13 cellular contexts compared by ENCODE assay signal in genomic region chr16:67858448-67858993, GRCh38. TPM values are rescaled to one million over a fixed set of nuclear protein-coding genes. Genes with fewer than 3 reads are reported as not detected.
A peak's percentile ranks its signal among the peaks of the same experiment; 100 is the strongest.
DNase-seq lines count a peak whose midpoint lies in the region; ATAC-seq, FAIRE-seq and TF ChIP-seq lines count a peak whose summit lies in the region.
"Had no signal": no experiment of that assay in that cellular context is flagged by ENCODE, and none has a peak within 500 bp of the region (broad histone marks: within the 10 kb centered on the region; RNA-seq: fewer than 3 reads in every experiment).

No MANE protein-coding gene starts in this region.

- H3K4me3 Mint-ChIP-seq in T-cell, result no peak overlapping the region
- no peak overlapping the region for H3K4me3 Mint-ChIP-seq in endothelial cell (ENCODE audit: unreplicated experiment)
- H3K4me3 Mint-ChIP-seq in natural killer cell treated with Interleukin-12 subunit alpha and Interleukin-12 subunit beta and Interleukin-15 and Interleukin-18, amount 100 ng/mL, for 72 hours, result no peak overlapping the region

- CTCF ChIA-PET in AG04450 (lab: Charles Lee), result interaction anchor here (0.5 to 0.6 kb wide), 3 partner anchors 36 to 388 kb away, joined by 3 to 5 read pairs (median 3); no protein-coding TSS in a partner anchor
- CTCF ChIA-PET in T-cell (lab: Charles Lee), result no interaction called here

- no peaks in the 10 kb centered on the region for H3K9me3 ChIP-seq in AG04450 (ENCODE audit: control insufficient read depth, insufficient read depth, low read length)
- H3K9me3 ChIP-seq: BLaER1 treated with 17β-estradiol and CSF1 and Interleukin-3, amounts not matched to agents 10 nM and 100 nM had no signal

- H3K27ac Mint-ChIP-seq in T-cell (peak overlapping the region; percentile 30 to 40), endothelial cell (ENCODE audit: unreplicated experiment) (peak overlapping the region; percentile 84)
- H3K27ac Mint-ChIP-seq in natural killer cell treated with Interleukin-12 subunit alpha and Interleukin-12 subunit beta and Interleukin-15 and Interleukin-18, amount 100 ng/mL, for 72 hours, result peak overlapping the region; percentile 69 to 78

- no peak for DNase-seq in AG04450 (ENCODE audit: low read depth, low spot score)
- no peak for DNase-seq in T-cell
- no peak for DNase-seq in endothelial cell (ENCODE audit: low spot score)
- DNase-seq in natural killer cell treated with Interleukin-12 subunit alpha and Interleukin-12 subunit beta and Interleukin-15 and Interleukin-18, amount 100 ng/mL, for 72 hours (ENCODE audit: low spot score), result no peak
- DNase-seq in H54 (ENCODE audit: insufficient read length, low spot score), result no peak
- DNase-seq: activated naive CD4-positive, alpha-beta T cell treated with anti-CD3 and anti-CD28 coated beads, Interleukin-2, amount 50 U/mL, for 16 hours had no signal

- FAIRE-seq in H54 (lab: Jason Lieb, UNC), result no peak
- FAIRE-seq: GM18507, TTC549 had no signal

- TF ChIP-seq POLR2A in H54 (IDR thresholded peaks at IDR 0.05; ENCODE audit: low read depth, low read length), result no peak

- H3K27me3 ChIP-seq in AG04450 (ENCODE audit: control insufficient read depth, insufficient read depth, low read length), result no peaks in the 10 kb centered on the region
- H3K27me3 ChIP-seq: BLaER1 treated with 17β-estradiol and CSF1 and Interleukin-3, amounts not matched to agents 10 nM and 100 nM had no signal

- H3K27me3 Mint-ChIP-seq in T-cell, result no peaks in the 10 kb centered on the region
- peaks cover 7% of the 10 kb centered on the region for H3K27me3 Mint-ChIP-seq in endothelial cell (ENCODE audit: unreplicated experiment)
- H3K27me3 Mint-ChIP-seq in natural killer cell treated with Interleukin-12 subunit alpha and Interleukin-12 subunit beta and Interleukin-15 and Interleukin-18, amount 100 ng/mL, for 72 hours, result no peaks in the 10 kb centered on the region

- no peak overlapping the region for H3K4me3 ChIP-seq in AG04450 (ENCODE audit: low read depth, low read length)
- H3K4me3 ChIP-seq: BLaER1 treated with 17β-estradiol and CSF1 and Interleukin-3, amounts not matched to agents 10 nM and 100 nM had no signal

- POLR2A ChIA-PET in AG04450 (lab: Yijun Ruan, JAX), result no interaction called here
- POLR2A ChIA-PET in T-cell (lab: Charles Lee), result interaction anchor here in 1 of 2 donors (0.6 kb wide), 1 partner anchor 445 kb away, joined by 3 read pairs; no protein-coding TSS in a partner anchor

- ATAC-seq in T-cell (replicated peaks in 1 of 4) (no peak), HG03442 (IDR thresholded peaks at IDR 0.05; ENCODE audit: unreplicated experiment) (no peak), GM21390 (IDR thresholded peaks at IDR 0.05; ENCODE audit: unreplicated experiment) (no peak), GM18520 (IDR thresholded peaks at IDR 0.05; ENCODE audit: unreplicated experiment) (no peak)
- peak in 1 of 2 donors; percentile 11 for ATAC-seq in natural killer cell treated with Interleukin-12 subunit alpha and Interleukin-12 subunit beta and Interleukin-15 and Interleukin-18, amount 100 ng/mL, for 72 hours

- peak overlapping the region; percentile 73 for H3K27ac ChIP-seq in AG04450 (ENCODE audit: low read depth, low read length)
- H3K27ac ChIP-seq: KMS-11 had no signal

- TF ChIP-seq CTCF in AG04450 (IDR thresholded peaks at IDR 0.05; ENCODE audit: low read depth, low read length) (no peak), endothelial cell (IDR thresholded peaks at IDR 0.05; ENCODE audit: unreplicated experiment) (no peak)

- H3K36me3 Mint-ChIP-seq in T-cell (peaks cover 3% of the 10 kb centered on the region), endothelial cell (ENCODE audit: low read depth, unreplicated experiment) (peaks cover 8% of the 10 kb centered on the region)
- no peaks in the 10 kb centered on the region for H3K36me3 Mint-ChIP-seq in natural killer cell treated with Interleukin-12 subunit alpha and Interleukin-12 subunit beta and Interleukin-15 and Interleukin-18, amount 100 ng/mL, for 72 hours

- H3K9me3 Mint-ChIP-seq in T-cell, result no peaks in the 10 kb centered on the region
- H3K9me3 Mint-ChIP-seq in endothelial cell (ENCODE audit: unreplicated experiment), result no peaks in the 10 kb centered on the region
- no peaks in the 10 kb centered on the region for H3K9me3 Mint-ChIP-seq in natural killer cell treated with Interleukin-12 subunit alpha and Interleukin-12 subunit beta and Interleukin-15 and Interleukin-18, amount 100 ng/mL, for 72 hours

- peaks cover 32 to 45% (median 38%) of the 10 kb centered on the region in 3 donors for H3K4me1 Mint-ChIP-seq in T-cell
- peaks cover 22% of the 10 kb centered on the region for H3K4me1 Mint-ChIP-seq in endothelial cell (ENCODE audit: unreplicated experiment)
- peaks cover 28 to 46% of the 10 kb centered on the region in 2 donors for H3K4me1 Mint-ChIP-seq in natural killer cell treated with Interleukin-12 subunit alpha and Interleukin-12 subunit beta and Interleukin-15 and Interleukin-18, amount 100 ng/mL, for 72 hours (ENCODE audit: low read depth in 2 of 2)

RNA-seq across cellular contexts. Expression of gene CENPT, which starts 11.0 kb away (rescaled TPM):
- polyA plus RNA-seq in AG04450 (2011; rRNA removed), result 17.9 and 21.7 TPM in 2 replicates
- 21.1 and 27.6 TPM in 2 replicates for polyA minus RNA-seq in AG04450 (2011; rRNA and poly(A)+ RNA removed)
- total RNA-seq in T-cell, result 100 to 1,000 TPM in 3 of 5 donors, 10 to 100 TPM in 2; 85.0 to 117 (median 111) TPM
- 82.9 TPM for total RNA-seq in endothelial cell (ENCODE audit: unreplicated experiment)
- 10 to 100 TPM; 51.6 to 83.7 TPM for total RNA-seq in natural killer cell treated with Interleukin-12 subunit alpha and Interleukin-12 subunit beta and Interleukin-15 and Interleukin-18, amount 100 ng/mL, for 72 hours

RNA-seq across cellular contexts. Expression of gene NUTF2, which starts 11.8 kb away (rescaled TPM):
- 151 and 190 TPM in 2 replicates for polyA plus RNA-seq in AG04450 (2011; rRNA removed)
- 368 and 417 TPM in 2 replicates for polyA minus RNA-seq in AG04450 (2011; rRNA and poly(A)+ RNA removed)
- total RNA-seq in T-cell (10 to 100 TPM; 37.4 to 55.0 (median 48.3) TPM), endothelial cell (ENCODE audit: unreplicated experiment) (217 TPM)
- 100 to 1,000 TPM; 114 to 124 TPM for total RNA-seq in natural killer cell treated with Interleukin-12 subunit alpha and Interleukin-12 subunit beta and Interleukin-15 and Interleukin-18, amount 100 ng/mL, for 72 hours

RNA-seq across cellular contexts. Expression of gene EDC4, which starts 14.3 kb away (rescaled TPM):
- polyA plus RNA-seq in AG04450 (2011; rRNA removed), result 18.7 and 31.6 TPM in 2 replicates
- 68.6 and 108 TPM in 2 replicates for polyA minus RNA-seq in AG04450 (2011; rRNA and poly(A)+ RNA removed)
- total RNA-seq in T-cell (100 to 1,000 TPM; 110 to 144 (median 136) TPM), endothelial cell (ENCODE audit: unreplicated experiment) (83.0 TPM)
- 100 to 1,000 TPM; 100 to 151 TPM for total RNA-seq in natural killer cell treated with Interleukin-12 subunit alpha and Interleukin-12 subunit beta and Interleukin-15 and Interleukin-18, amount 100 ng/mL, for 72 hours

RNA-seq across cellular contexts. Expression of gene THAP11, which starts 16.4 kb away (rescaled TPM):
- 22.3 and 22.8 TPM in 2 replicates for polyA plus RNA-seq in AG04450 (2011; rRNA removed)
- polyA minus RNA-seq in AG04450 (2011; rRNA and poly(A)+ RNA removed), result 14.4 and 16.2 TPM in 2 replicates
- total RNA-seq in T-cell, result 10 to 100 TPM; 37.9 to 59.9 (median 55.5) TPM
- 29.6 TPM for total RNA-seq in endothelial cell (ENCODE audit: unreplicated experiment)
- 10 to 100 TPM; 30.5 to 45.9 TPM for total RNA-seq in natural killer cell treated with Interleukin-12 subunit alpha and Interleukin-12 subunit beta and Interleukin-15 and Interleukin-18, amount 100 ng/mL, for 72 hours

RNA-seq across cellular contexts. Expression of gene NRN1L, which starts 26.2 kb away (rescaled TPM):
- 0.21 TPM in 1 of 2 replicates, not detected in the other for polyA plus RNA-seq in AG04450 (2011; rRNA removed)
- polyA minus RNA-seq in AG04450 (2011; rRNA and poly(A)+ RNA removed), result not detected in 2 replicates
- total RNA-seq in T-cell, result 1 to 10 TPM in 4 of 5 donors, under 1 TPM in 1; 0.72 to 5.3 (median 3.1) TPM
- 0.56 TPM for total RNA-seq in endothelial cell (ENCODE audit: unreplicated experiment)
- 1 to 10 TPM in 1 of 2 donors, not detected in 1; 1.2 TPM for total RNA-seq in natural killer cell treated with Interleukin-12 subunit alpha and Interleukin-12 subunit beta and Interleukin-15 and Interleukin-18, amount 100 ng/mL, for 72 hours
